In the genomic region with DNA sequence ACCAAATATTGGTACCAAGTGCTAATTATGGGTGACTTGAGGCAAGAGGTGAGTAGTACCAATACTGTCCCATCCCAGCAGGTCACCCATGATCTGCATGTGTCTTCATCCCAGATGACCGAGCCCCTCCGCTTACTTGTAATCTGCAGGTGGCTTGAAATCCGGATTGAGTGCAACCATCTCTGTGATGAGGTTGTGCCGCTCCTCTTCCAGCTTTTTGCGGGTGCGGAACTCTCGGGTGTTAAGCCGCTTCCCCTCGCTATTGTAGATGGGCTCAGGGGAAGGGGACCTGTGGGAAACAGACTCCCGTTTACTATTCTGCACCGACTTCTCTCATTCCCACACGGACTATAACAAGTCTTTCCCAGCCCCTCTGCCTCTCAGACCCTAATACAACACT, we compare ENCODE assay signal across 23 cellular contexts. TPM values are rescaled to one million over a fixed set of nuclear protein-coding genes. Genes with fewer than 3 reads are reported as not detected.
DNase-seq lines count a peak whose midpoint lies in the region; ATAC-seq lines count a peak whose summit lies in the region.
"Had no signal": no experiment of that assay in that cellular context is flagged by ENCODE, and none has a peak within 500 bp of the region (broad histone marks: within the 10 kb centered on the region; RNA-seq: fewer than 3 reads in every experiment).

No MANE protein-coding gene starts in this region.

- ATAC-seq in activated CD4-positive, CD25-positive, alpha-beta regulatory T cell treated with anti-CD3 and anti-CD28 coated beads, Interleukin-2, amount 50 U/mL, for 24 hours: no peak
- no peak for ATAC-seq in CD4-positive, CD25-positive, alpha-beta regulatory T cell (ENCODE audit: low read depth in 2 of 2)
- no peak for ATAC-seq in activated naive CD8-positive, alpha-beta T cell treated with anti-CD3 and anti-CD28 coated beads, Interleukin-2, amount 10 ng/mL, durations not matched to agents 7 days and 5 days (ENCODE audit: low read depth)
- no peak for ATAC-seq in naive thymus-derived CD4-positive, alpha-beta T cell
- ATAC-seq in GM21367 (IDR thresholded peaks at IDR 0.05; ENCODE audit: unreplicated experiment) (no peak), GM19035 (IDR thresholded peaks at IDR 0.05; ENCODE audit: unreplicated experiment) (no peak), HG03469 (IDR thresholded peaks at IDR 0.05; ENCODE audit: unreplicated experiment) (no peak)
- ATAC-seq: left lung had no signal

- H3K9me3 Mint-ChIP-seq in CD4-positive, CD25-positive, alpha-beta regulatory T cell: no peaks in the 10 kb centered on the region
- no peaks in the 10 kb centered on the region for H3K9me3 Mint-ChIP-seq in activated naive CD8-positive, alpha-beta T cell treated with anti-CD3 and anti-CD28 coated beads, Interleukin-2, amount 10 ng/mL, durations not matched to agents 7 days and 5 days
- H3K9me3 Mint-ChIP-seq in naive thymus-derived CD4-positive, alpha-beta T cell: peaks cover 0 to 2% (median 0%) of the 10 kb centered on the region in 11 donors
- H3K9me3 Mint-ChIP-seq: dendritic cell treated with granulocyte-macrophage colony-stimulating factor and Interleukin-4, amounts not matched to agents 40 ng/mL and 50 ng/mL, for 4 days had no signal

- H3K4me1 Mint-ChIP-seq in CD4-positive, CD25-positive, alpha-beta regulatory T cell: peaks cover 20 to 93% (median 66%) of the 10 kb centered on the region in 4 donors
- peaks cover 62% of the 10 kb centered on the region for H3K4me1 Mint-ChIP-seq in activated naive CD8-positive, alpha-beta T cell treated with anti-CD3 and anti-CD28 coated beads, Interleukin-2, amount 10 ng/mL, durations not matched to agents 7 days and 5 days
- H3K4me1 Mint-ChIP-seq in naive thymus-derived CD4-positive, alpha-beta T cell: peaks cover 58 to 97% (median 87%) of the 10 kb centered on the region in 7 donors

- CTCF ChIA-PET in naive thymus-derived CD4-positive, alpha-beta T cell (lab: Charles Lee): interaction anchor here (2.3 to 19.1 kb wide), 2 partner anchors 15 to 23 kb away, joined by 13 to 305 read pairs; a partner anchor contains a TSS

- peak; percentile 21 for DNase-seq in activated CD4-positive, CD25-positive, alpha-beta regulatory T cell treated with anti-CD3 and anti-CD28 coated beads, Interleukin-2, amount 50 U/mL, for 72 hours
- no peak for DNase-seq in CD4-positive, CD25-positive, alpha-beta regulatory T cell
- DNase-seq in activated naive CD8-positive, alpha-beta T cell treated with anti-CD3 and anti-CD28 coated beads, Interleukin-2, amount 10 ng/mL, durations not matched to agents 7 days and 5 days: peak; percentile 21
- no peak for DNase-seq in naive thymus-derived CD4-positive, alpha-beta T cell
- DNase-seq: activated CD4-positive, alpha-beta T cell treated with anti-CD3 and anti-CD28 coated beads, Interleukin-2, amount 50 U/mL, for 1 hour; amniotic stem cell; BE2C; EL; NCI-H187 treated with DMSO at 0.1 percent for 48 hours; NCI-H2227 treated with DMSO at 0.1 percent for 48 hours; NCI-H774; occipital lobe; stimulated activated CD4-positive, alpha-beta T cell treated with anti-CD3 and anti-CD28 coated beads, Interleukin-12 subunit alpha, Interleukin-12 subunit beta, amount 100 ng/mL, for 4 hours; stimulated activated CD8-positive, alpha-beta memory T cell treated with anti-CD3 and anti-CD28 coated beads, Interleukin-4, amount 100 ng/mL, for 48 hours; substantia nigra had no signal

- H3K36me3 ChIP-seq in CD4-positive, CD25-positive, alpha-beta regulatory T cell (ENCODE audit: control insufficient read depth, insufficient read depth, low read length): peaks cover 92% of the 10 kb centered on the region
- H3K36me3 ChIP-seq in naive thymus-derived CD4-positive, alpha-beta T cell (ENCODE audit: control insufficient read depth in 2 of 3, insufficient read depth in 3 of 3, low read length in 3 of 3): peaks cover 64 to 95% (median 83%) of the 10 kb centered on the region in 3 experiments

- POLR2A ChIA-PET in activated naive CD8-positive, alpha-beta T cell treated with anti-CD3 and anti-CD28 coated beads, Interleukin-2, amount 10 ng/mL, durations not matched to agents 7 days and 5 days (lab: Charles Lee): interaction anchor here (11.0 to 14.2 kb wide), 2 partner anchors 7 to 25 kb away, joined by 157 to 278 read pairs; a partner anchor contains a TSS
- POLR2A ChIA-PET in naive thymus-derived CD4-positive, alpha-beta T cell (lab: Charles Lee): interaction anchor here (0.7 to 39.7 kb wide), 5 partner anchors 5 to 365 kb away, joined by 3 to 1956 read pairs (median 6); a partner anchor contains a TSS

- H3K27ac ChIP-seq in CD4-positive, CD25-positive, alpha-beta regulatory T cell (ENCODE audit: insufficient read depth, low read length, poor library complexity, severe bottlenecking): no peak overlapping the region
- peak overlapping the region; percentile 41 for H3K27ac ChIP-seq in naive thymus-derived CD4-positive, alpha-beta T cell (ENCODE audit: low read depth, low read length)
- H3K27ac ChIP-seq: HL-60, left lung had no signal

- no peaks in the 10 kb centered on the region for H3K27me3 ChIP-seq in CD4-positive, CD25-positive, alpha-beta regulatory T cell (ENCODE audit: control insufficient read depth, insufficient read depth, low read length)
- H3K27me3 ChIP-seq in naive thymus-derived CD4-positive, alpha-beta T cell (ENCODE audit: control insufficient read depth in 2 of 2, insufficient read depth in 2 of 2, low read length in 2 of 2): no peaks in the 10 kb centered on the region
- H3K27me3 ChIP-seq: BE2C, left lung had no signal

- H3K36me3 Mint-ChIP-seq in CD4-positive, CD25-positive, alpha-beta regulatory T cell: peaks cover 71% of the 10 kb centered on the region
- H3K36me3 Mint-ChIP-seq in activated naive CD8-positive, alpha-beta T cell treated with anti-CD3 and anti-CD28 coated beads, Interleukin-2, amount 10 ng/mL, durations not matched to agents 7 days and 5 days: peaks cover 62% of the 10 kb centered on the region
- H3K36me3 Mint-ChIP-seq in naive thymus-derived CD4-positive, alpha-beta T cell: peaks cover 18 to 88% (median 75%) of the 10 kb centered on the region in 5 donors

- peak overlapping the region in 2 of 3 donors; percentile 26 to 64 for H3K27ac Mint-ChIP-seq in CD4-positive, CD25-positive, alpha-beta regulatory T cell
- no peak overlapping the region for H3K27ac Mint-ChIP-seq in activated naive CD8-positive, alpha-beta T cell treated with anti-CD3 and anti-CD28 coated beads, Interleukin-2, amount 10 ng/mL, durations not matched to agents 7 days and 5 days
- peak overlapping the region in 8 of 9 donors; percentile 50 to 88 (median 80) for H3K27ac Mint-ChIP-seq in naive thymus-derived CD4-positive, alpha-beta T cell
- H3K27ac Mint-ChIP-seq: dendritic cell treated with granulocyte-macrophage colony-stimulating factor and Interleukin-4, amounts not matched to agents 40 ng/mL and 50 ng/mL, for 4 days had no signal

- H3K4me1 ChIP-seq in CD4-positive, CD25-positive, alpha-beta regulatory T cell (ENCODE audit: control insufficient read depth, insufficient read depth, low read length, poor library complexity, severe bottlenecking): peaks cover 95% of the 10 kb centered on the region
- peaks cover 51 to 85% of the 10 kb centered on the region in 2 donors for H3K4me1 ChIP-seq in naive thymus-derived CD4-positive, alpha-beta T cell (ENCODE audit: control insufficient read depth in 2 of 2, insufficient read depth in 2 of 2, low read length in 2 of 2)
- H3K4me1 ChIP-seq: BE2C had no signal

- intact Hi-C loops in naive thymus-derived CD4-positive, alpha-beta T cell (cut with micrococcal nuclease): loop anchor here in 1 of 2 donors (10.0 kb wide), 1 partner anchor 655 kb away; a partner anchor contains a TSS

- H3K4me3 Mint-ChIP-seq in CD4-positive, CD25-positive, alpha-beta regulatory T cell: peak overlapping the region in 2 of 4 donors; percentile 66 to 96
- no peak overlapping the region for H3K4me3 Mint-ChIP-seq in activated naive CD8-positive, alpha-beta T cell treated with anti-CD3 and anti-CD28 coated beads, Interleukin-2, amount 10 ng/mL, durations not matched to agents 7 days and 5 days
- peak overlapping the region in 5 of 10 donors; percentile 4 to 95 (median 52) for H3K4me3 Mint-ChIP-seq in naive thymus-derived CD4-positive, alpha-beta T cell
- H3K4me3 Mint-ChIP-seq: dendritic cell treated with granulocyte-macrophage colony-stimulating factor and Interleukin-4, amounts not matched to agents 40 ng/mL and 50 ng/mL, for 4 days had no signal

- H3K27me3 Mint-ChIP-seq in CD4-positive, CD25-positive, alpha-beta regulatory T cell: peaks cover 6% of the 10 kb centered on the region
- no peaks in the 10 kb centered on the region for H3K27me3 Mint-ChIP-seq in activated naive CD8-positive, alpha-beta T cell treated with anti-CD3 and anti-CD28 coated beads, Interleukin-2, amount 10 ng/mL, durations not matched to agents 7 days and 5 days
- H3K27me3 Mint-ChIP-seq in naive thymus-derived CD4-positive, alpha-beta T cell: no peaks in the 10 kb centered on the region
- H3K27me3 Mint-ChIP-seq: dendritic cell treated with granulocyte-macrophage colony-stimulating factor and Interleukin-4, amounts not matched to agents 40 ng/mL and 50 ng/mL, for 4 days had no signal

- no peak overlapping the region for H3K4me3 ChIP-seq in CD4-positive, CD25-positive, alpha-beta regulatory T cell (ENCODE audit: low read depth, low read length)
- no peak overlapping the region for H3K4me3 ChIP-seq in naive thymus-derived CD4-positive, alpha-beta T cell (ENCODE audit: low read length)
- H3K4me3 ChIP-seq: left lung had no signal

- H3K9me3 ChIP-seq in CD4-positive, CD25-positive, alpha-beta regulatory T cell (ENCODE audit: control insufficient read depth in 2 of 2, low read length in 2 of 2): no peaks in the 10 kb centered on the region
- H3K9me3 ChIP-seq in naive thymus-derived CD4-positive, alpha-beta T cell (ENCODE audit: control insufficient read depth in 2 of 3, low read length in 3 of 3): no peaks in the 10 kb centered on the region
- H3K9me3 ChIP-seq: BE2C, left lung had no signal

RNA-seq across cellular contexts. Expression of a gene that starts 8.2 kb away (rescaled TPM):
- 1,361 TPM for total RNA-seq in CD4-positive, CD25-positive, alpha-beta regulatory T cell
- polyA plus RNA-seq in CD4-positive, CD25-positive, alpha-beta regulatory T cell: 100 to 1,000 TPM in 1 of 4 donors, 10 to 100 TPM in 3; 75.0 to 100 (median 89.3) TPM
- 100 to 1,000 TPM; 519 to 524 TPM for total RNA-seq in activated naive CD8-positive, alpha-beta T cell treated with anti-CD3 and anti-CD28 coated beads, Interleukin-2, amount 10 ng/mL, durations not matched to agents 7 days and 5 days
- total RNA-seq in naive thymus-derived CD4-positive, alpha-beta T cell: 1,000 to 10,000 TPM in 2 of 5 experiments, 100 to 1,000 TPM in 3; 462 to 1,612 (median 904) TPM
- 100 to 1,000 TPM; 101 to 155 TPM for polyA plus RNA-seq in naive thymus-derived CD4-positive, alpha-beta T cell

RNA-seq across cellular contexts. Expression of a gene that starts 10.3 kb away (rescaled TPM):
- total RNA-seq in CD4-positive, CD25-positive, alpha-beta regulatory T cell: 10.9 TPM
- polyA plus RNA-seq in CD4-positive, CD25-positive, alpha-beta regulatory T cell: under 1 TPM in 2 of 4 donors, not detected in 2; 0.17 to 0.43 TPM
- 1 to 10 TPM; 3.8 to 7.2 TPM for total RNA-seq in activated naive CD8-positive, alpha-beta T cell treated with anti-CD3 and anti-CD28 coated beads, Interleukin-2, amount 10 ng/mL, durations not matched to agents 7 days and 5 days
- total RNA-seq in naive thymus-derived CD4-positive, alpha-beta T cell: 10 to 100 TPM in 4 of 5 experiments, 1 to 10 TPM in 1; 8.0 to 16.2 (median 13.9) TPM
- under 1 TPM; 0.26 to 0.64 TPM for polyA plus RNA-seq in naive thymus-derived CD4-positive, alpha-beta T cell

RNA-seq across cellular contexts. Expression of a gene that starts 26.2 kb away (rescaled TPM):
- 570 TPM for total RNA-seq in CD4-positive, CD25-positive, alpha-beta regulatory T cell
- 100 to 1,000 TPM; 140 to 170 (median 157) TPM for polyA plus RNA-seq in CD4-positive, CD25-positive, alpha-beta regulatory T cell
- 100 to 1,000 TPM; 159 to 162 TPM for total RNA-seq in activated naive CD8-positive, alpha-beta T cell treated with anti-CD3 and anti-CD28 coated beads, Interleukin-2, amount 10 ng/mL, durations not matched to agents 7 days and 5 days
- 100 to 1,000 TPM; 211 to 697 (median 654) TPM for total RNA-seq in naive thymus-derived CD4-positive, alpha-beta T cell
- polyA plus RNA-seq in naive thymus-derived CD4-positive, alpha-beta T cell: 100 to 1,000 TPM; 197 to 312 TPM
- total RNA-seq: bronchial epithelial cell had no signal

RNA-seq across cellular contexts. Expression of a gene that starts 32.9 kb away (rescaled TPM):
- 85.0 TPM for total RNA-seq in CD4-positive, CD25-positive, alpha-beta regulatory T cell
- polyA plus RNA-seq in CD4-positive, CD25-positive, alpha-beta regulatory T cell: 10 to 100 TPM; 31.5 to 39.5 (median 34.8) TPM
- 10 to 100 TPM; 92.0 to 96.2 TPM for total RNA-seq in activated naive CD8-positive, alpha-beta T cell treated with anti-CD3 and anti-CD28 coated beads, Interleukin-2, amount 10 ng/mL, durations not matched to agents 7 days and 5 days
- 100 to 1,000 TPM in 2 of 5 experiments, 10 to 100 TPM in 3; 75.2 to 130 (median 84.3) TPM for total RNA-seq in naive thymus-derived CD4-positive, alpha-beta T cell
- 10 to 100 TPM; 40.7 to 63.0 TPM for polyA plus RNA-seq in naive thymus-derived CD4-positive, alpha-beta T cell

RNA-seq across cellular contexts. Expression of a gene that starts 40.2 kb away (rescaled TPM):
- total RNA-seq in CD4-positive, CD25-positive, alpha-beta regulatory T cell: 31.3 TPM
- 10 to 100 TPM; 20.9 to 26.1 (median 24.5) TPM for polyA plus RNA-seq in CD4-positive, CD25-positive, alpha-beta regulatory T cell
- 10 to 100 TPM; 37.4 to 39.0 TPM for total RNA-seq in activated naive CD8-positive, alpha-beta T cell treated with anti-CD3 and anti-CD28 coated beads, Interleukin-2, amount 10 ng/mL, durations not matched to agents 7 days and 5 days
- 10 to 100 TPM; 25.7 to 46.4 (median 38.0) TPM for total RNA-seq in naive thymus-derived CD4-positive, alpha-beta T cell
- polyA plus RNA-seq in naive thymus-derived CD4-positive, alpha-beta T cell: 10 to 100 TPM; 33.8 to 54.9 TPM

Comparison
In these comparisons a context has a peak if more than half of its experiments do, and no peak if none do; other contexts are left out.
1. DNase-seq: peak in activated CD4-positive, CD25-positive, alpha-beta regulatory T cell treated with anti-CD3 and anti-CD28 coated beads, Interleukin-2, amount 50 U/mL, for 72 hours (single experiment) and activated naive CD8-positive, alpha-beta T cell treated with anti-CD3 and anti-CD28 coated beads, Interleukin-2, amount 10 ng/mL, durations not matched to agents 7 days and 5 days (single experiment); none in CD4-positive, CD25-positive, alpha-beta regulatory T cell (0 of 3) and naive thymus-derived CD4-positive, alpha-beta T cell (0 of 9).